Comparison of ENCODE assay signal across 13 cellular contexts in genomic region chr7:116510795-116511194, GRCh38. TPM values are rescaled to one million over a fixed set of nuclear protein-coding genes. Genes with fewer than 3 reads are reported as not detected.
DNase-seq lines count a peak whose midpoint lies in the region; ATAC-seq, FAIRE-seq and TF ChIP-seq lines count a peak whose summit lies in the region.
"Had no signal": no experiment of that assay in that cellular context is flagged by ENCODE, and none has a peak within 500 bp of the region (broad histone marks: within the 10 kb centered on the region; RNA-seq: fewer than 3 reads in every experiment).

No MANE protein-coding gene starts in this region.

- intact Hi-C loops in K562 (cut with micrococcal nuclease) (no loop called here), lower lobe of right lung (cut with DNase I) (no loop called here)

- in situ Hi-C loops in K562 (cut with MboI), result no loop called here

- peak overlapping the region; percentile 92 for H3K4me2 ChIP-seq in KMS-11
- no peak overlapping the region for H3K4me2 ChIP-seq in K562 (ENCODE audit: insufficient read depth, low read length)

- no peak for TF ChIP-seq CTCF in KMS-11 (conservative IDR thresholded peaks at IDR 0.05; ENCODE audit: low read depth, low read length)
- TF ChIP-seq CTCF in K562 (IDR thresholded peaks at IDR 0.05 in 2 of 3, conservative IDR thresholded peaks at IDR 0.05 in 1 of 3; ENCODE audit: insufficient read depth in 2 of 3, low read depth in 1 of 3, low read length in 3 of 3), result no peak
- TF ChIP-seq CTCF in lower lobe of right lung (IDR thresholded peaks at IDR 0.05), result no peak

- H4K20me1 ChIP-seq in KMS-11 (ENCODE audit: insufficient read depth) (no peaks in the 10 kb centered on the region), K562 (replicated peaks; ENCODE audit: control insufficient read depth, insufficient read depth, low read length) (no peaks in the 10 kb centered on the region)

- H3K4me3 ChIP-seq in KMS-11 (IDR thresholded peaks at IDR 0.05; ENCODE audit: insufficient read depth, low read depth, low read length), result no peak overlapping the region
- H3K4me3 ChIP-seq in K562, result no peak overlapping the region
- no peak overlapping the region for H3K4me3 ChIP-seq in lower lobe of right lung
- no peak overlapping the region for H3K4me3 ChIP-seq in subcutaneous abdominal adipose tissue (ENCODE audit: low read depth in 1 of 5, low read length in 5 of 5)
- H3K4me3 ChIP-seq: lung had no signal

- H3K27ac ChIP-seq in KMS-11, result peak overlapping the region; percentile 95
- H3K27ac ChIP-seq in K562 (ENCODE audit: extremely low read depth, low read depth, low read length), result no peak overlapping the region
- H3K27ac ChIP-seq in lower lobe of right lung, result peak overlapping the region; percentile 71
- peak overlapping the region; percentile 82 for H3K27ac ChIP-seq in subcutaneous abdominal adipose tissue (ENCODE audit: low read depth, low read length)

- H3K4me1 ChIP-seq in KMS-11 (ENCODE audit: low read depth, poor library complexity, severe bottlenecking), result peaks cover 40% of the 10 kb centered on the region
- H3K4me1 ChIP-seq in K562 (replicated peaks in 1 of 2; ENCODE audit: control insufficient read depth in 2 of 2, insufficient read depth in 2 of 2, low read length in 2 of 2), result peaks cover 0 to 19% of the 10 kb centered on the region in 2 experiments; a peak in 3 of 5 replicates
- H3K4me1 ChIP-seq in lower lobe of right lung, result peaks cover 8% of the 10 kb centered on the region
- peaks cover 0 to 29% (median 11%) of the 10 kb centered on the region in 5 donors for H3K4me1 ChIP-seq in subcutaneous abdominal adipose tissue (ENCODE audit: control insufficient read depth in 5 of 5, insufficient read depth in 5 of 5, low read length in 5 of 5)

- CTCF ChIA-PET in K562 (lab: Yijun Ruan, JAX; ENCODE audit: low intra/inter-chr PET ratio), result no interaction called here

- 0 out of 4 replicates have a peak, but pooled peaks of 1 of the 2 experiments have one; percentile 7 for TF ChIP-seq RAD21 in K562 (CRISPR knock-in tag; conservative IDR thresholded peaks at IDR 0.05 in 1 of 2, IDR thresholded peaks at IDR 0.05 in 1 of 2)

- H3K9me3 ChIP-seq in K562 (replicated peaks; ENCODE audit: control insufficient read depth, insufficient read depth, low read depth, low read length) (no peaks in the 10 kb centered on the region), lower lobe of right lung (no peaks in the 10 kb centered on the region), subcutaneous abdominal adipose tissue (ENCODE audit: control insufficient read depth in 5 of 5, low read length in 5 of 5) (no peaks in the 10 kb centered on the region)

- H3K27me3 ChIP-seq in KMS-11 (ENCODE audit: insufficient read depth, low read depth), result no peaks in the 10 kb centered on the region
- no peaks in the 10 kb centered on the region for H3K27me3 ChIP-seq in K562 (ENCODE audit: control insufficient read depth in 2 of 2, insufficient read depth in 2 of 2, low read length in 2 of 2)
- H3K27me3 ChIP-seq in lower lobe of right lung (ENCODE audit: low read depth), result no peaks in the 10 kb centered on the region
- no peaks in the 10 kb centered on the region for H3K27me3 ChIP-seq in subcutaneous abdominal adipose tissue (ENCODE audit: control insufficient read depth in 5 of 5, insufficient read depth in 4 of 5, low read length in 5 of 5)

- no peak for DNase-seq in K562 (ENCODE audit: extremely low read depth in 1 of 4, low spot score in 3 of 4)
- no peak for DNase-seq in lower lobe of right lung
- no peak for DNase-seq in GM12892 (ENCODE audit: insufficient read length)
- DNase-seq in activated gamma-delta T cell (lab: John Stamatoyannopoulos, UW), result no peak
- DNase-seq: activated CD4-positive, alpha-beta T cell treated with anti-CD3 and anti-CD28 coated beads, Interleukin-2, amount 50 U/mL, for 1 hour; activated T-cell treated with anti-CD3 and anti-CD28 coated beads, Interleukin-2, amount 50 U/mL, for 4 hours; NCI-H82; SHP77 treated with DMSO at 0.1 percent for 48 hours had no signal

- TF ChIP-seq EP300 in K562 (IDR thresholded peaks at IDR 0.05; ENCODE audit: low read length), result no peak

- POLR2A ChIA-PET in K562 (lab: Yijun Ruan, JAX), result interaction anchor here (1.8 to 2.5 kb wide), 2 partner anchors 9 kb away, joined by 5 to 10 read pairs; no protein-coding TSS in a partner anchor

- BruUV-seq in K562 (replicated peaks; lab: Mats Ljungman, UMichigan), result no TSS peak

- ATAC-seq in K562 (no peak), lower lobe of right lung (peak in 1 of 2 donors; percentile 19), HG02885 (IDR thresholded peaks at IDR 0.05; ENCODE audit: poor library complexity, unreplicated experiment) (no peak)

- H3K36me3 ChIP-seq in KMS-11 (ENCODE audit: insufficient read depth), result peaks cover 5% of the 10 kb centered on the region; the same call in 1 of the 2 replicates
- H3K36me3 ChIP-seq in K562 (ENCODE audit: control insufficient read depth, insufficient read depth, low read length), result peaks cover 14% of the 10 kb centered on the region
- peaks cover 22% of the 10 kb centered on the region for H3K36me3 ChIP-seq in lower lobe of right lung
- H3K36me3 ChIP-seq in subcutaneous abdominal adipose tissue (ENCODE audit: control insufficient read depth in 5 of 5, insufficient read depth in 5 of 5, low read length in 5 of 5), result peaks cover 3 to 21% (median 5%) of the 10 kb centered on the region in 5 donors

- H2AFZ ChIP-seq in KMS-11 (ENCODE audit: low read depth) (peak overlapping the region; percentile 76), K562 (ENCODE audit: low read depth, low read length) (no peak overlapping the region)

- H3K9ac ChIP-seq in KMS-11, result peak overlapping the region; percentile 91; the same call in 1 of the 2 replicates
- no peak overlapping the region for H3K9ac ChIP-seq in K562 (ENCODE audit: insufficient read depth in 1 of 2, low read depth in 2 of 2, low read length in 2 of 2)
- H3K9ac ChIP-seq in subcutaneous abdominal adipose tissue (ENCODE audit: low read length in 5 of 5), result no peak overlapping the region

- TF ChIP-seq POLR2A in K562 (conservative IDR thresholded peaks at IDR 0.05) (no peak), GM12892 (IDR thresholded peaks at IDR 0.05; ENCODE audit: low read depth, low read length) (no peak)

- no peaks in the 10 kb centered on the region for H3K79me2 ChIP-seq in KMS-11 (ENCODE audit: insufficient read depth, low read depth)
- no peaks in the 10 kb centered on the region for H3K79me2 ChIP-seq in K562 (ENCODE audit: control insufficient read depth, insufficient read depth, low read length)

- no peak for FAIRE-seq in K562 (lab: Jason Lieb, UNC)
- FAIRE-seq in GM12892 (lab: Jason Lieb, UNC), result no peak

- H3K9me1 ChIP-seq in K562 (ENCODE audit: control insufficient read depth, insufficient read depth, low read length), result no peaks in the 10 kb centered on the region

TF ChIP-seq in K562, 482 proteins besides CTCF, POLR2A, EP300 and RAD21 (continues in another document):
- TF ChIP-seq ATF3 (IDR thresholded peaks at IDR 0.05) (no peak), ATF3 (CRISPR knock-in tag; conservative IDR thresholded peaks at IDR 0.05) (no peak)

RNA-seq across cellular contexts. Expression of gene CAV2, which starts 11.3 kb away (rescaled TPM):
- total RNA-seq in K562 (2011; cell fraction: chromatin; rRNA removed; ENCODE audit: low replicate concordance), result 38.0 and 48.6 TPM in 2 replicates
- total RNA-seq in K562 (2011; cell fraction: nucleolus; rRNA removed), result 45.0 and 46.4 TPM in 2 replicates
- total RNA-seq in K562 (2011; cell fraction: nucleoplasm; rRNA removed), result 52.1 and 67.7 TPM in 2 replicates
- 30.0 and 32.4 TPM in 2 replicates for total RNA-seq in K562 (2014; rRNA removed)
- total RNA-seq in K562 (2014; rRNA removed; fragmentation: Illumina TruSeq; extraction: Trizol), result 43.0 and 50.7 TPM in 2 replicates
- total RNA-seq in K562 (2015; rRNA removed; fragmentation: Illumina TruSeq; extraction: Trizol), result 43.9 and 49.3 TPM in 2 replicates
- total RNA-seq in K562 (2021), result 36.4 and 38.3 TPM in 2 replicates
- polyA plus RNA-seq in K562 (2011; rRNA removed), result 109 and 137 TPM in 2 replicates
- 80.8 and 129 TPM in 2 replicates for polyA plus RNA-seq in K562 (2011; cell fraction: cytosol; rRNA removed)
- 57.6 and 71.3 TPM in 2 replicates for polyA plus RNA-seq in K562 (2011; cell fraction: nucleus; rRNA removed)
- 25.3 and 39.5 TPM in 2 replicates for polyA plus RNA-seq in K562 (2012)
- 34.1 and 41.4 TPM in 2 replicates for polyA plus RNA-seq in K562 (2014; fragmentation: Illumina TruSeq; extraction: Trizol)
- 10 to 100 TPM; 16.1 to 16.5 TPM for polyA plus RNA-seq in K562 (2014; fragmentation: Nextera tagmentation; extraction: Ambion mirVana)
- polyA plus RNA-seq in K562 (2014; rRNA removed), result 30.3 and 31.8 TPM in 2 replicates
- 119 and 144 TPM in 2 replicates for polyA minus RNA-seq in K562 (2011; rRNA and poly(A)+ RNA removed)
- polyA minus RNA-seq in K562 (2011; cell fraction: cytosol; rRNA and poly(A)+ RNA removed), result 58.1 and 68.9 TPM in 2 replicates
- 39.6 and 59.2 TPM in 2 replicates for polyA minus RNA-seq in K562 (2011; cell fraction: nucleus; rRNA and poly(A)+ RNA removed)
- total RNA-seq in lower lobe of right lung, result 143 TPM
- 5.5 TPM for polyA plus RNA-seq in GM12892 (2012; ENCODE audit: missing spikeins)

RNA-seq across cellular contexts. Expression of gene CAV1, which starts 14.0 kb away (rescaled TPM):
- 0.79 and 1.5 TPM in 2 replicates for total RNA-seq in K562 (2011; cell fraction: chromatin; rRNA removed; ENCODE audit: low replicate concordance)
- total RNA-seq in K562 (2011; cell fraction: nucleolus; rRNA removed), result 1.2 TPM in 1 of 2 replicates, not detected in the other
- 1.5 TPM in 1 of 2 replicates, not detected in the other for total RNA-seq in K562 (2011; cell fraction: nucleoplasm; rRNA removed)
- total RNA-seq in K562 (2014; rRNA removed) (0.08 and 1.1 TPM in 2 replicates), K562 (2014; rRNA removed; fragmentation: Illumina TruSeq; extraction: Trizol) (0.16 and 0.29 TPM in 2 replicates), K562 (2015; rRNA removed; fragmentation: Illumina TruSeq; extraction: Trizol) (0.40 and 0.64 TPM in 2 replicates), K562 (2021) (1.0 and 1.5 TPM in 2 replicates), lower lobe of right lung (531 TPM)
- polyA plus RNA-seq in K562 (2011; rRNA removed) (1.5 and 2.5 TPM in 2 replicates), K562 (2014; fragmentation: Illumina TruSeq; extraction: Trizol) (0.62 and 0.86 TPM in 2 replicates), K562 (2014; fragmentation: Nextera tagmentation; extraction: Ambion mirVana) (under 1 TPM; 0.63 to 0.82 TPM), K562 (2014; rRNA removed) (0.08 and 0.49 TPM in 2 replicates)
- 4.8 and 4.9 TPM in 2 replicates for polyA plus RNA-seq in K562 (2011; cell fraction: cytosol; rRNA removed)
- 1.9 and 3.3 TPM in 2 replicates for polyA plus RNA-seq in K562 (2011; cell fraction: nucleus; rRNA removed)
- 0.51 and 0.55 TPM in 2 replicates for polyA plus RNA-seq in K562 (2012)
- 3.4 and 5.0 TPM in 2 replicates for polyA minus RNA-seq in K562 (2011; rRNA and poly(A)+ RNA removed)
- 0.76 and 2.1 TPM in 2 replicates for polyA minus RNA-seq in K562 (2011; cell fraction: cytosol; rRNA and poly(A)+ RNA removed)
- 1.00 and 1.2 TPM in 2 replicates for polyA minus RNA-seq in K562 (2011; cell fraction: nucleus; rRNA and poly(A)+ RNA removed)
- polyA plus RNA-seq in GM12892 (2012; ENCODE audit: missing spikeins), result 7.1 TPM
- polyA plus RNA-seq: CD14-positive monocyte had no signal

Comparison
In these comparisons a context has a peak if more than half of its experiments do, and no peak if none do; other contexts are left out.
1. RNA of gene CAV1, which starts 14.0 kb away (total RNA-seq): 531 TPM in lower lobe of right lung (single experiment); 0.08 to 1.5 TPM in K562; every median in the first group is over 100 times any median in the second.